Comparison of ENCODE assay signal across 1 cellular context in the genomic region with DNA sequence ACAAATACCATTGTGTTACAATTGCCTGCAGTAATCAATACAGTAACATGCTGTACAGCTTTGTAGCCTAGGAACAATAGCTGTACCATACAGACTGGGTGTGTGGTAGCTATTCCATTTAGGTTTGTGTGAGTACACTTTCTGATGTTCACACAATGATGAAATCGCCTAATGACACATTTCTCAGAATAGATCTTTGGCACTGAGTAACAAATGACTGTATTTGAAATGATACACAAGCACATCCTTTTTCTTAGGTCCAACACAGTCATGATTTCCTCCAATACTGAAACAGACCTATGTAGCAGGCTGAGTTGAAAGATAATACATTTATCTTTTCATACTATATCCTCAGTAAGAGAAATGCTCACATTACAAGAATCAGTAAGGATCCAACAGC.
TF ChIP-seq lines count a peak whose summit lies in the region.

No MANE protein-coding gene starts in this region.

TF ChIP-seq in GM12878, 131 proteins besides CTCF, POLR2A, EP300 and RAD21 (continued from another document):
- TF ChIP-seq FOS (IDR thresholded peaks at IDR 0.05; ENCODE audit: borderline replicate concordance, extremely low read depth, insufficient read length), result no peak
- TF ChIP-seq, protein P1, sequence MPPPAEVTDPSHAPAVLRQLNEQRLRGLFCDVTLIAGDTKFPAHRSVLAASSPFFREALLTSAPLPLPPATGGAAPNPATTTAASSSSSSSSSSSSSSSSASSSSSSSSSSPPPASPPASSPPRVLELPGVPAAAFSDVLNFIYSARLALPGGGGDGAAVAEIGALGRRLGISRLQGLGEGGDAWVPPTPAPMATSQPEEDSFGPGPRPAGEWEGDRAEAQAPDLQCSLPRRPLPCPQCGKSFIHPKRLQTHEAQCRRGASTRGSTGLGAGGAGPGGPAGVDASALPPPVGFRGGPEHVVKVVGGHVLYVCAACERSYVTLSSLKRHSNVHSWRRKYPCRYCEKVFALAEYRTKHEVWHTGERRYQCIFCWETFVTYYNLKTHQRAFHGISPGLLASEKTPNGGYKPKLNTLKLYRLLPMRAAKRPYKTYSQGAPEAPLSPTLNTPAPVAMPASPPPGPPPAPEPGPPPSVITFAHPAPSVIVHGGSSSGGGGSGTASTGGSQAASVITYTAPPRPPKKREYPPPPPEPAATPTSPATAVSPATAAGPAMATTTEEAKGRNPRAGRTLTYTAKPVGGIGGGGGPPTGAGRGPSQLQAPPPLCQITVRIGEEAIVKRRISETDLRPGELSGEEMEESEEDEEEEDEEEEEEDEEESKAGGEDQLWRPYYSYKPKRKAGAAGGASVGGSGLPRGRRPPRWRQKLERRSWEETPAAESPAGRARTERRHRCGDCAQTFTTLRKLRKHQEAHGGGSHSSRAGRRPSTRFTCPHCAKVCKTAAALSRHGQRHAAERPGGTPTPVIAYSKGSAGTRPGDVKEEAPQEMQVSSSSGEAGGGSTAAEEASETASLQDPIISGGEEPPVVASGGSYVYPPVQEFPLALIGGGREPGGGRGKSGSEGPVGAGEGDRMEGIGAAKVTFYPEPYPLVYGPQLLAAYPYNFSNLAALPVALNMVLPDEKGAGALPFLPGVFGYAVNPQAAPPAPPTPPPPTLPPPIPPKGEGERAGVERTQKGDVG (CRISPR knock-in tag; IDR thresholded peaks at IDR 0.05), result no peak
- no peak for TF ChIP-seq SPI1 (IDR thresholded peaks at IDR 0.05; ENCODE audit: borderline replicate concordance, insufficient read depth, low read depth, low read length)
- TF ChIP-seq RFX5 (IDR thresholded peaks at IDR 0.05; ENCODE audit: low read depth, low read length), result no peak
- TF ChIP-seq RELA (IDR thresholded peaks at IDR 0.05; ENCODE audit: borderline replicate concordance, partially characterized antibody), result no peak
- TF ChIP-seq CREM (IDR thresholded peaks at IDR 0.05; ENCODE audit: low read depth), result no peak
- TF ChIP-seq NR2C1 (IDR thresholded peaks at IDR 0.05), result no peak
- TF ChIP-seq TCF12 (IDR thresholded peaks at IDR 0.05; ENCODE audit: low read depth, low read length), result no peak
